ENCODE assay signal across 1 cellular context in the genomic region with DNA sequence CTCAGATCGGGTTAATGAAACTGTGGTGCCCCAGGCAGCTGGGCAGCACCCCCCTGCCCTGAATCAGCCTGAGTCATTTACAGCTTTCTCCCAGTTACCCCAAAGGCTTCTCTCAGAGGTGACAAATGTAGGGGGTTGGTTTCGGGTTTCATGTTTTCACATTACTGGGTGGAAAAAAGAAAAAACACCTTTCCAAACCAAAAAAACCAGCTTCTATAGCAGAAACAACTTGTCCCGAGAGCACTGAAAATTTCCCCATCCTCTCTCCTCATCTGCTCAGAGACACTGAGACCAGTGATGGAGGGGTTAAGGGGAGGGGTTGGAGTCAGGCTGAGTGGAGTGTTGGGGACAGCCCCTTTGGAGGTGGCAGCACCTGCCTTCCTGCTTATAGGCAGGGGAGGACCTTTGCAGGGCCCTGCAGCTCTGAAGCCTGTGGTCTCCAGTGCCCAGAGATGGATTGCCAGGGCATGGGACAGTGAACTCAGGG.
A peak's percentile ranks its signal among the peaks of the same experiment; 100 is the strongest.
TF ChIP-seq lines count a peak whose summit lies in the region.

No MANE protein-coding gene starts in this region.

TF ChIP-seq in GM12878, 131 proteins besides CTCF, POLR2A, EP300 and RAD21 (continued from another document and continues in another):
- TF ChIP-seq, protein P1, sequence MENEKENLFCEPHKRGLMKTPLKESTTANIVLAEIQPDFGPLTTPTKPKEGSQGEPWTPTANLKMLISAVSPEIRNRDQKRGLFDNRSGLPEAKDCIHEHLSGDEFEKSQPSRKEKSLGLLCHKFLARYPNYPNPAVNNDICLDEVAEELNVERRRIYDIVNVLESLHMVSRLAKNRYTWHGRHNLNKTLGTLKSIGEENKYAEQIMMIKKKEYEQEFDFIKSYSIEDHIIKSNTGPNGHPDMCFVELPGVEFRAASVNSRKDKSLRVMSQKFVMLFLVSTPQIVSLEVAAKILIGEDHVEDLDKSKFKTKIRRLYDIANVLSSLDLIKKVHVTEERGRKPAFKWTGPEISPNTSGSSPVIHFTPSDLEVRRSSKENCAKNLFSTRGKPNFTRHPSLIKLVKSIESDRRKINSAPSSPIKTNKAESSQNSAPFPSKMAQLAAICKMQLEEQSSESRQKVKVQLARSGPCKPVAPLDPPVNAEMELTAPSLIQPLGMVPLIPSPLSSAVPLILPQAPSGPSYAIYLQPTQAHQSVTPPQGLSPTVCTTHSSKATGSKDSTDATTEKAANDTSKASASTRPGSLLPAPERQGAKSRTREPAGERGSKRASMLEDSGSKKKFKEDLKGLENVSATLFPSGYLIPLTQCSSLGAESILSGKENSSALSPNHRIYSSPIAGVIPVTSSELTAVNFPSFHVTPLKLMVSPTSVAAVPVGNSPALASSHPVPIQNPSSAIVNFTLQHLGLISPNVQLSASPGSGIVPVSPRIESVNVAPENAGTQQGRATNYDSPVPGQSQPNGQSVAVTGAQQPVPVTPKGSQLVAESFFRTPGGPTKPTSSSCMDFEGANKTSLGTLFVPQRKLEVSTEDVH (IDR thresholded peaks at IDR 0.05; ENCODE audit: low read depth, partially characterized antibody): no peak
- TF ChIP-seq HCFC1 (IDR thresholded peaks at IDR 0.05; ENCODE audit: low read length) (no peak), ZNF207 (IDR thresholded peaks at IDR 0.05; ENCODE audit: borderline replicate concordance) (peak; percentile 13; the same call in 1 of the 2 replicates), HDGF (IDR thresholded peaks at IDR 0.05) (no peak), TCF7 (IDR thresholded peaks at IDR 0.05; ENCODE audit: borderline replicate concordance) (0 out of 2 replicates have a peak, but pooled peaks have one; percentile 48), TCF12 (IDR thresholded peaks at IDR 0.05; ENCODE audit: low read depth, low read length) (peak; percentile 75), CHD2 (IDR thresholded peaks at IDR 0.05; ENCODE audit: borderline replicate concordance, low read depth, low read length) (peak; percentile 62; the same call in 1 of the 2 replicates), TARDBP (IDR thresholded peaks at IDR 0.05; ENCODE audit: borderline replicate concordance) (no peak), PAX8 (IDR thresholded peaks at IDR 0.05) (no peak), IKZF2 (IDR thresholded peaks at IDR 0.05) (peak; percentile 98 to 99), MYC (IDR thresholded peaks at IDR 0.05; ENCODE audit: insufficient read depth, insufficient read length, insufficient replicate concordance, low read length, severe bottlenecking) (no peak), SMAD5 (IDR thresholded peaks at IDR 0.05; ENCODE audit: low read depth) (no peak), ZBED1 (IDR thresholded peaks at IDR 0.05; ENCODE audit: borderline replicate concordance) (peak; percentile 69; the same call in 1 of the 2 replicates), FOXK2 (IDR thresholded peaks at IDR 0.05) (no peak), JUNB (IDR thresholded peaks at IDR 0.05) (peak; percentile 86), HDAC6 (IDR thresholded peaks at IDR 0.05; ENCODE audit: unreplicated experiment) (no peak), LARP7 (IDR thresholded peaks at IDR 0.05) (no peak), IKZF1 (conservative IDR thresholded peaks at IDR 0.05) (peak; percentile 98), NFXL1 (IDR thresholded peaks at IDR 0.05; ENCODE audit: borderline replicate concordance) (no peak), CBX5 (IDR thresholded peaks at IDR 0.05; ENCODE audit: low read depth) (no peak), NR2C1 (IDR thresholded peaks at IDR 0.05) (no peak), POLR2AphosphoS2 (IDR thresholded peaks at IDR 0.05; ENCODE audit: low read depth, low read length) (no peak), CBX3 (IDR thresholded peaks at IDR 0.05; ENCODE audit: borderline replicate concordance, low read depth) (no peak), STAT1 (conservative IDR thresholded peaks at IDR 0.05) (no peak), SMC3 (IDR thresholded peaks at IDR 0.05; ENCODE audit: borderline replicate concordance, low read length) (no peak), POLR2AphosphoS5 (IDR thresholded peaks at IDR 0.05; ENCODE audit: low read length) (0 out of 2 replicates have a peak, but pooled peaks have one; percentile 49), MEF2A (IDR thresholded peaks at IDR 0.05; ENCODE audit: insufficient read depth, low read depth, low read length) (0 out of 2 replicates have a peak, but pooled peaks have one; percentile 24), NR2C2 (IDR thresholded peaks at IDR 0.05; ENCODE audit: borderline replicate concordance, control insufficient read depth, insufficient read length, low read depth) (no peak)
- TF ChIP-seq, protein P2, sequence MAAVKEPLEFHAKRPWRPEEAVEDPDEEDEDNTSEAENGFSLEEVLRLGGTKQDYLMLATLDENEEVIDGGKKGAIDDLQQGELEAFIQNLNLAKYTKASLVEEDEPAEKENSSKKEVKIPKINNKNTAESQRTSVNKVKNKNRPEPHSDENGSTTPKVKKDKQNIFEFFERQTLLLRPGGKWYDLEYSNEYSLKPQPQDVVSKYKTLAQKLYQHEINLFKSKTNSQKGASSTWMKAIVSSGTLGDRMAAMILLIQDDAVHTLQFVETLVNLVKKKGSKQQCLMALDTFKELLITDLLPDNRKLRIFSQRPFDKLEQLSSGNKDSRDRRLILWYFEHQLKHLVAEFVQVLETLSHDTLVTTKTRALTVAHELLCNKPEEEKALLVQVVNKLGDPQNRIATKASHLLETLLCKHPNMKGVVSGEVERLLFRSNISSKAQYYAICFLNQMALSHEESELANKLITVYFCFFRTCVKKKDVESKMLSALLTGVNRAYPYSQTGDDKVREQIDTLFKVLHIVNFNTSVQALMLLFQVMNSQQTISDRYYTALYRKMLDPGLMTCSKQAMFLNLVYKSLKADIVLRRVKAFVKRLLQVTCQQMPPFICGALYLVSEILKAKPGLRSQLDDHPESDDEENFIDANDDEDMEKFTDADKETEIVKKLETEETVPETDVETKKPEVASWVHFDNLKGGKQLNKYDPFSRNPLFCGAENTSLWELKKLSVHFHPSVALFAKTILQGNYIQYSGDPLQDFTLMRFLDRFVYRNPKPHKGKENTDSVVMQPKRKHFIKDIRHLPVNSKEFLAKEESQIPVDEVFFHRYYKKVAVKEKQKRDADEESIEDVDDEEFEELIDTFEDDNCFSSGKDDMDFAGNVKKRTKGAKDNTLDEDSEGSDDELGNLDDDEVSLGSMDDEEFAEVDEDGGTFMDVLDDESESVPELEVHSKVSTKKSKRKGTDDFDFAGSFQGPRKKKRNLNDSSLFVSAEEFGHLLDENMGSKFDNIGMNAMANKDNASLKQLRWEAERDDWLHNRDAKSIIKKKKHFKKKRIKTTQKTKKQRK (IDR thresholded peaks at IDR 0.05; ENCODE audit: low read depth, low read length): no peak
- TF ChIP-seq, protein P3, sequence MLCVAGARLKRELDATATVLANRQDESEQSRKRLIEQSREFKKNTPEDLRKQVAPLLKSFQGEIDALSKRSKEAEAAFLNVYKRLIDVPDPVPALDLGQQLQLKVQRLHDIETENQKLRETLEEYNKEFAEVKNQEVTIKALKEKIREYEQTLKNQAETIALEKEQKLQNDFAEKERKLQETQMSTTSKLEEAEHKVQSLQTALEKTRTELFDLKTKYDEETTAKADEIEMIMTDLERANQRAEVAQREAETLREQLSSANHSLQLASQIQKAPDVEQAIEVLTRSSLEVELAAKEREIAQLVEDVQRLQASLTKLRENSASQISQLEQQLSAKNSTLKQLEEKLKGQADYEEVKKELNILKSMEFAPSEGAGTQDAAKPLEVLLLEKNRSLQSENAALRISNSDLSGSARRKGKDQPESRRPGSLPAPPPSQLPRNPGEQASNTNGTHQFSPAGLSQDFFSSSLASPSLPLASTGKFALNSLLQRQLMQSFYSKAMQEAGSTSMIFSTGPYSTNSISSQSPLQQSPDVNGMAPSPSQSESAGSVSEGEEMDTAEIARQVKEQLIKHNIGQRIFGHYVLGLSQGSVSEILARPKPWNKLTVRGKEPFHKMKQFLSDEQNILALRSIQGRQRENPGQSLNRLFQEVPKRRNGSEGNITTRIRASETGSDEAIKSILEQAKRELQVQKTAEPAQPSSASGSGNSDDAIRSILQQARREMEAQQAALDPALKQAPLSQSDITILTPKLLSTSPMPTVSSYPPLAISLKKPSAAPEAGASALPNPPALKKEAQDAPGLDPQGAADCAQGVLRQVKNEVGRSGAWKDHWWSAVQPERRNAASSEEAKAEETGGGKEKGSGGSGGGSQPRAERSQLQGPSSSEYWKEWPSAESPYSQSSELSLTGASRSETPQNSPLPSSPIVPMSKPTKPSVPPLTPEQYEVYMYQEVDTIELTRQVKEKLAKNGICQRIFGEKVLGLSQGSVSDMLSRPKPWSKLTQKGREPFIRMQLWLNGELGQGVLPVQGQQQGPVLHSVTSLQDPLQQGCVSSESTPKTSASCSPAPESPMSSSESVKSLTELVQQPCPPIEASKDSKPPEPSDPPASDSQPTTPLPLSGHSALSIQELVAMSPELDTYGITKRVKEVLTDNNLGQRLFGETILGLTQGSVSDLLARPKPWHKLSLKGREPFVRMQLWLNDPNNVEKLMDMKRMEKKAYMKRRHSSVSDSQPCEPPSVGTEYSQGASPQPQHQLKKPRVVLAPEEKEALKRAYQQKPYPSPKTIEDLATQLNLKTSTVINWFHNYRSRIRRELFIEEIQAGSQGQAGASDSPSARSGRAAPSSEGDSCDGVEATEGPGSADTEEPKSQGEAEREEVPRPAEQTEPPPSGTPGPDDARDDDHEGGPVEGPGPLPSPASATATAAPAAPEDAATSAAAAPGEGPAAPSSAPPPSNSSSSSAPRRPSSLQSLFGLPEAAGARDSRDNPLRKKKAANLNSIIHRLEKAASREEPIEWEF (IDR thresholded peaks at IDR 0.05; ENCODE audit: insufficient replicate concordance, low read depth, low read length): peak; percentile 39
- TF ChIP-seq, protein P4, sequence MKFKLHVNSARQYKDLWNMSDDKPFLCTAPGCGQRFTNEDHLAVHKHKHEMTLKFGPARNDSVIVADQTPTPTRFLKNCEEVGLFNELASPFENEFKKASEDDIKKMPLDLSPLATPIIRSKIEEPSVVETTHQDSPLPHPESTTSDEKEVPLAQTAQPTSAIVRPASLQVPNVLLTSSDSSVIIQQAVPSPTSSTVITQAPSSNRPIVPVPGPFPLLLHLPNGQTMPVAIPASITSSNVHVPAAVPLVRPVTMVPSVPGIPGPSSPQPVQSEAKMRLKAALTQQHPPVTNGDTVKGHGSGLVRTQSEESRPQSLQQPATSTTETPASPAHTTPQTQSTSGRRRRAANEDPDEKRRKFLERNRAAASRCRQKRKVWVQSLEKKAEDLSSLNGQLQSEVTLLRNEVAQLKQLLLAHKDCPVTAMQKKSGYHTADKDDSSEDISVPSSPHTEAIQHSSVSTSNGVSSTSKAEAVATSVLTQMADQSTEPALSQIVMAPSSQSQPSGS (IDR thresholded peaks at IDR 0.05; ENCODE audit: low read length): peak; percentile 78
- TF ChIP-seq, protein P5, sequence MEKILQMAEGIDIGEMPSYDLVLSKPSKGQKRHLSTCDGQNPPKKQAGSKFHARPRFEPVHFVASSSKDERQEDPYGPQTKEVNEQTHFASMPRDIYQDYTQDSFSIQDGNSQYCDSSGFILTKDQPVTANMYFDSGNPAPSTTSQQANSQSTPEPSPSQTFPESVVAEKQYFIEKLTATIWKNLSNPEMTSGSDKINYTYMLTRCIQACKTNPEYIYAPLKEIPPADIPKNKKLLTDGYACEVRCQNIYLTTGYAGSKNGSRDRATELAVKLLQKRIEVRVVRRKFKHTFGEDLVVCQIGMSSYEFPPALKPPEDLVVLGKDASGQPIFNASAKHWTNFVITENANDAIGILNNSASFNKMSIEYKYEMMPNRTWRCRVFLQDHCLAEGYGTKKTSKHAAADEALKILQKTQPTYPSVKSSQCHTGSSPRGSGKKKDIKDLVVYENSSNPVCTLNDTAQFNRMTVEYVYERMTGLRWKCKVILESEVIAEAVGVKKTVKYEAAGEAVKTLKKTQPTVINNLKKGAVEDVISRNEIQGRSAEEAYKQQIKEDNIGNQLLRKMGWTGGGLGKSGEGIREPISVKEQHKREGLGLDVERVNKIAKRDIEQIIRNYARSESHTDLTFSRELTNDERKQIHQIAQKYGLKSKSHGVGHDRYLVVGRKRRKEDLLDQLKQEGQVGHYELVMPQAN (conservative IDR thresholded peaks at IDR 0.05): peak; percentile 46; the same call in 1 of the 2 replicates
- TF ChIP-seq, protein P6, sequence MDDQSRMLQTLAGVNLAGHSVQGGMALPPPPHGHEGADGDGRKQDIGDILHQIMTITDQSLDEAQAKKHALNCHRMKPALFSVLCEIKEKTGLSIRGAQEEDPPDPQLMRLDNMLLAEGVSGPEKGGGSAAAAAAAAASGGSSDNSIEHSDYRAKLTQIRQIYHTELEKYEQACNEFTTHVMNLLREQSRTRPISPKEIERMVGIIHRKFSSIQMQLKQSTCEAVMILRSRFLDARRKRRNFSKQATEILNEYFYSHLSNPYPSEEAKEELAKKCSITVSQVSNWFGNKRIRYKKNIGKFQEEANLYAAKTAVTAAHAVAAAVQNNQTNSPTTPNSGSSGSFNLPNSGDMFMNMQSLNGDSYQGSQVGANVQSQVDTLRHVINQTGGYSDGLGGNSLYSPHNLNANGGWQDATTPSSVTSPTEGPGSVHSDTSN (IDR thresholded peaks at IDR 0.05; ENCODE audit: insufficient replicate concordance, low read depth, low read length): peak; percentile 20
- TF ChIP-seq, protein P7, sequence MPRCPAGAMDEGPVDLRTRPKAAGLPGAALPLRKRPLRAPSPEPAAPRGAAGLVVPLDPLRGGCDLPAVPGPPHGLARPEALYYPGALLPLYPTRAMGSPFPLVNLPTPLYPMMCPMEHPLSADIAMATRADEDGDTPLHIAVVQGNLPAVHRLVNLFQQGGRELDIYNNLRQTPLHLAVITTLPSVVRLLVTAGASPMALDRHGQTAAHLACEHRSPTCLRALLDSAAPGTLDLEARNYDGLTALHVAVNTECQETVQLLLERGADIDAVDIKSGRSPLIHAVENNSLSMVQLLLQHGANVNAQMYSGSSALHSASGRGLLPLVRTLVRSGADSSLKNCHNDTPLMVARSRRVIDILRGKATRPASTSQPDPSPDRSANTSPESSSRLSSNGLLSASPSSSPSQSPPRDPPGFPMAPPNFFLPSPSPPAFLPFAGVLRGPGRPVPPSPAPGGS (IDR thresholded peaks at IDR 0.05; ENCODE audit: borderline replicate concordance, insufficient read depth, low read depth, low read length, poor library complexity, severe bottlenecking): peak; percentile 76
- TF ChIP-seq, protein P8, sequence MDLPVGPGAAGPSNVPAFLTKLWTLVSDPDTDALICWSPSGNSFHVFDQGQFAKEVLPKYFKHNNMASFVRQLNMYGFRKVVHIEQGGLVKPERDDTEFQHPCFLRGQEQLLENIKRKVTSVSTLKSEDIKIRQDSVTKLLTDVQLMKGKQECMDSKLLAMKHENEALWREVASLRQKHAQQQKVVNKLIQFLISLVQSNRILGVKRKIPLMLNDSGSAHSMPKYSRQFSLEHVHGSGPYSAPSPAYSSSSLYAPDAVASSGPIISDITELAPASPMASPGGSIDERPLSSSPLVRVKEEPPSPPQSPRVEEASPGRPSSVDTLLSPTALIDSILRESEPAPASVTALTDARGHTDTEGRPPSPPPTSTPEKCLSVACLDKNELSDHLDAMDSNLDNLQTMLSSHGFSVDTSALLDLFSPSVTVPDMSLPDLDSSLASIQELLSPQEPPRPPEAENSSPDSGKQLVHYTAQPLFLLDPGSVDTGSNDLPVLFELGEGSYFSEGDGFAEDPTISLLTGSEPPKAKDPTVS (IDR thresholded peaks at IDR 0.05; ENCODE audit: low read depth, low read length): no peak
- TF ChIP-seq, protein P9, sequence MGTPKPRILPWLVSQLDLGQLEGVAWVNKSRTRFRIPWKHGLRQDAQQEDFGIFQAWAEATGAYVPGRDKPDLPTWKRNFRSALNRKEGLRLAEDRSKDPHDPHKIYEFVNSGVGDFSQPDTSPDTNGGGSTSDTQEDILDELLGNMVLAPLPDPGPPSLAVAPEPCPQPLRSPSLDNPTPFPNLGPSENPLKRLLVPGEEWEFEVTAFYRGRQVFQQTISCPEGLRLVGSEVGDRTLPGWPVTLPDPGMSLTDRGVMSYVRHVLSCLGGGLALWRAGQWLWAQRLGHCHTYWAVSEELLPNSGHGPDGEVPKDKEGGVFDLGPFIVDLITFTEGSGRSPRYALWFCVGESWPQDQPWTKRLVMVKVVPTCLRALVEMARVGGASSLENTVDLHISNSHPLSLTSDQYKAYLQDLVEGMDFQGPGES (IDR thresholded peaks at IDR 0.05): no peak
